1 cellular context compared by ENCODE assay signal in the genomic region with DNA sequence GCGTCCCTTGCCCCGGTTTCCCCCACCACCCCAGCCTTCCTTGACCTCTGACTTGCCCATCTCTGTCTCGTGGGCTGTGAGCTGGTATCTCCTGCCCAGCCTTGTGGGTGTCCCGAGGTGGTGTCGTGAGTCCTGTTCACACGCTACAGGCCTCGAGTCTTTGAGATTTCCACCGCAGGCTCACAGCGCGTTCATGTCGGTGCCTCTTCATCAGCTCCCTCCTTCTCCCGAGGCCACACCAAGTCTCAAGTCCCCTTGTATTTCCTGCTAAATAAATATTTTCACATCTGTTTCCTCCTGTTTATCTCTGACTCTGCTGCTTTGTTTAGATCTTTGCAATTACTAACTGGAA.
TF ChIP-seq lines count a peak whose summit lies in the region.

No MANE protein-coding gene starts in this region.

TF ChIP-seq in WTC11, 78 proteins besides CTCF, POLR2A, EP300 and RAD21 (continued from another document):
- TF ChIP-seq, protein P1, sequence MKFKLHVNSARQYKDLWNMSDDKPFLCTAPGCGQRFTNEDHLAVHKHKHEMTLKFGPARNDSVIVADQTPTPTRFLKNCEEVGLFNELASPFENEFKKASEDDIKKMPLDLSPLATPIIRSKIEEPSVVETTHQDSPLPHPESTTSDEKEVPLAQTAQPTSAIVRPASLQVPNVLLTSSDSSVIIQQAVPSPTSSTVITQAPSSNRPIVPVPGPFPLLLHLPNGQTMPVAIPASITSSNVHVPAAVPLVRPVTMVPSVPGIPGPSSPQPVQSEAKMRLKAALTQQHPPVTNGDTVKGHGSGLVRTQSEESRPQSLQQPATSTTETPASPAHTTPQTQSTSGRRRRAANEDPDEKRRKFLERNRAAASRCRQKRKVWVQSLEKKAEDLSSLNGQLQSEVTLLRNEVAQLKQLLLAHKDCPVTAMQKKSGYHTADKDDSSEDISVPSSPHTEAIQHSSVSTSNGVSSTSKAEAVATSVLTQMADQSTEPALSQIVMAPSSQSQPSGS (CRISPR knock-in tag; IDR thresholded peaks at IDR 0.05; ENCODE audit: borderline replicate concordance, low read depth) = no peak
- TF ChIP-seq, protein P2, sequence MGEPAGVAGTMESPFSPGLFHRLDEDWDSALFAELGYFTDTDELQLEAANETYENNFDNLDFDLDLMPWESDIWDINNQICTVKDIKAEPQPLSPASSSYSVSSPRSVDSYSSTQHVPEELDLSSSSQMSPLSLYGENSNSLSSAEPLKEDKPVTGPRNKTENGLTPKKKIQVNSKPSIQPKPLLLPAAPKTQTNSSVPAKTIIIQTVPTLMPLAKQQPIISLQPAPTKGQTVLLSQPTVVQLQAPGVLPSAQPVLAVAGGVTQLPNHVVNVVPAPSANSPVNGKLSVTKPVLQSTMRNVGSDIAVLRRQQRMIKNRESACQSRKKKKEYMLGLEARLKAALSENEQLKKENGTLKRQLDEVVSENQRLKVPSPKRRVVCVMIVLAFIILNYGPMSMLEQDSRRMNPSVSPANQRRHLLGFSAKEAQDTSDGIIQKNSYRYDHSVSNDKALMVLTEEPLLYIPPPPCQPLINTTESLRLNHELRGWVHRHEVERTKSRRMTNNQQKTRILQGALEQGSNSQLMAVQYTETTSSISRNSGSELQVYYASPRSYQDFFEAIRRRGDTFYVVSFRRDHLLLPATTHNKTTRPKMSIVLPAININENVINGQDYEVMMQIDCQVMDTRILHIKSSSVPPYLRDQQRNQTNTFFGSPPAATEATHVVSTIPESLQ (CRISPR knock-in tag; IDR thresholded peaks at IDR 0.05) = no peak
- TF ChIP-seq, protein P3, sequence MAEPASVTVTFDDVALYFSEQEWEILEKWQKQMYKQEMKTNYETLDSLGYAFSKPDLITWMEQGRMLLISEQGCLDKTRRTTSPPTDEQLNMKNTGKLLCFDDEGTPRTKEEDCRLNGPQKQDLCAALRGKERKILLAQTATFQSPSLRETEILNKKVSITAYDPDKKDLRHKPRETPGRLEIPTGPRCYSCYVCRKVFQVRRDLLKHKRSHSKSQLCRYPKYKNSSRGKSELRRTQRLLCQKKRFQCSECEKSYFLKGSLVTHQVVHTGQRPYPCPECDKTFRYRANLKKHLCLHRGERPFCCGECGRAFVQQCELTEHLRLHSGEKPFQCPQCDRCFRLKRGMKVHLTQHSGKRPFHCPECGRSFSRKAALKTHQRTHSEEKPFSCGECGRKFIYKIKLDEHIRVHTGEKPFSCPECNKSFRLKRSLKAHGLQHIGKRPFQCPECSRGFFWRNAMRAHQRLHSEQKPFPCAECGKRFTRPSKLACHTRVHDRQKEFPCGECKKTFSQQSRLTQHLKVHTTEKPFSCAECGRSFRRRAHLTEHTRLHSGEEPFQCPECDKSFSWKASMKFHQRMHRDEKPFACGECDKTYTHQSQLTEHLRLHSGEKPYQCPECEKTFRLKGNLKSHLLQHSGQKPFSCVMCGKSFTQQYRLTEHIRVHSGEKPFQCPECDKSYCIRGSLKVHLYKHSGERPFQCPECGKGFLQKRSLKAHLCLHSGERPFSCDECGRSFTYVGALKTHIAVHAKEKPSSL (CRISPR knock-in tag; conservative IDR thresholded peaks at IDR 0.05) = no peak
TF ChIP-seq in WTC11: peak in this region for 0.
